In genomic region chr15:78810377-78811123, GRCh38 we compare ENCODE assay signal across 8 cellular contexts. TPM values are rescaled to one million over a fixed set of nuclear protein-coding genes. Genes with fewer than 3 reads are reported as not detected.
DNase-seq lines count a peak whose midpoint lies in the region; ATAC-seq and TF ChIP-seq lines count a peak whose summit lies in the region.

No MANE protein-coding gene starts in this region.

- peak in 2 of 3 experiments; percentile 60 to 61 for DNase-seq in NCI-H1417 (lab: John Stamatoyannopoulos, UW)
- no peak for DNase-seq in NCI-H1417 treated with DMSO at 0.1 percent for 48 hours (lab: John Stamatoyannopoulos, UW)
- no peak for DNase-seq in activated T-cell treated with anti-CD3 and anti-CD28 coated beads, Interleukin-2, amount 50 U/mL, for 4 hours
- DNase-seq in glomerular visceral epithelial cell (ENCODE audit: extremely low spot score): peak; percentile 47
- no peak for DNase-seq in omental fat pad (ENCODE audit: low spot score)
- DNase-seq in MV-4-11 (lab: John Stamatoyannopoulos, UW): no peak
- DNase-seq in NOMO-1 treated with DMSO at 0.1 percent for 48 hours (lab: John Stamatoyannopoulos, UW; ENCODE audit: unreplicated experiment): no peak

- peaks cover 6% of the 10 kb centered on the region for H3K9me3 Mint-ChIP-seq in activated T-cell treated with anti-CD3 and anti-CD28 coated beads, Interleukin-2, amount 50 U/mL, for 4 hours

- peak overlapping the region; percentile 74 for H3K4me3 Mint-ChIP-seq in activated T-cell treated with anti-CD3 and anti-CD28 coated beads, Interleukin-2, amount 50 U/mL, for 4 hours

- peaks cover 50% of the 10 kb centered on the region for H3K27me3 Mint-ChIP-seq in activated T-cell treated with anti-CD3 and anti-CD28 coated beads, Interleukin-2, amount 50 U/mL, for 4 hours (ENCODE audit: low read depth)

- no peaks in the 10 kb centered on the region for H3K36me3 Mint-ChIP-seq in activated T-cell treated with anti-CD3 and anti-CD28 coated beads, Interleukin-2, amount 50 U/mL, for 4 hours (ENCODE audit: insufficient read depth)

- peaks cover 9% of the 10 kb centered on the region for H3K4me1 Mint-ChIP-seq in activated T-cell treated with anti-CD3 and anti-CD28 coated beads, Interleukin-2, amount 50 U/mL, for 4 hours (ENCODE audit: low read depth)

- no peak for TF ChIP-seq CTCF in omental fat pad (IDR thresholded peaks at IDR 0.05)

- ATAC-seq in HG03432 (IDR thresholded peaks at IDR 0.05; ENCODE audit: unreplicated experiment) (peak; percentile 14), omental fat pad (ENCODE audit: low FRiP score) (peak; percentile 42)
- ATAC-seq in activated T-cell treated with anti-CD3 and anti-CD28 coated beads, Interleukin-2, amount 50 U/mL, for 4 hours: peak; percentile 31 to 40

RNA-seq across cellular contexts. Expression of gene ADAMTS7, which starts 0.7 kb away (rescaled TPM):
- under 1 TPM; 0.10 to 0.24 (median 0.13) TPM for total RNA-seq in activated T-cell treated with anti-CD3 and anti-CD28 coated beads, Interleukin-2, amount 50 U/mL, for 4 hours
- 1 to 10 TPM; 4.4 to 7.8 (median 6.3) TPM for total RNA-seq in omental fat pad

Comparison
In these comparisons a context has a peak if more than half of its experiments do, and no peak if none do; other contexts are left out.
1. DNase-seq: peak in NCI-H1417 (2 of 3) and glomerular visceral epithelial cell (single experiment); none in NCI-H1417 treated with DMSO at 0.1 percent for 48 hours (single experiment), activated T-cell treated with anti-CD3 and anti-CD28 coated beads, Interleukin-2, amount 50 U/mL, for 4 hours (single experiment), omental fat pad (single experiment), MV-4-11 (single experiment) and NOMO-1 treated with DMSO at 0.1 percent for 48 hours (single experiment).
2. RNA of gene ADAMTS7, which starts 0.7 kb away (total RNA-seq): 4.4 to 7.8 TPM in omental fat pad; 0.10 to 0.24 TPM in activated T-cell treated with anti-CD3 and anti-CD28 coated beads, Interleukin-2, amount 50 U/mL, for 4 hours; every median in the first group is over 4 times any median in the second.
3. Peak in every context shown above with its lines, with median percentiles within 50 percentile points of each other: ATAC-seq.